ENCODE assay signal across 15 cellular contexts in the genomic region with DNA sequence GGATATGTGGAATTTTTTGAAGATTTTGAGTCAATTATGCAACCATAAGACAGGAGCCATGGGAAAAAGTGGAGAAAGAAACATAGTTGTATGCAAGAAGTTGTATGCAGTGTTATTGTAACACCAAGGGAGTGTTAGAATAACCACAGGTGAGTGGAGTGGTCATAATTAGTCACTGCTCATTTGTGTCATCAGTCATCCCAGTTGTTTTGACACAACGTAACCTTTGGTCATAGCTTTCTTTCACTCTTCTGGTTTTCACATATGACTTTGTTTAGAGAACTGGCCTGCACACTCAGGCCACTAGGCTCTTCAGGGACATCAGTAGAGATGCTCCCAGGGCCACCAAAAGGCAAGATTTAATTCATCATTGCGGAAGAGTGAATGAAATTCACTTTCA.
DNase-seq lines count a peak whose midpoint lies in the region; ATAC-seq lines count a peak whose summit lies in the region.
"Had no signal": no experiment of that assay in that cellular context is flagged by ENCODE, and none has a peak within 500 bp of the region (broad histone marks: within the 10 kb centered on the region; RNA-seq: fewer than 3 reads in every experiment).

No MANE protein-coding gene starts in this region.

- ATAC-seq in GM21390 (IDR thresholded peaks at IDR 0.05; ENCODE audit: unreplicated experiment), result peak; percentile 63
- ATAC-seq in left colon, result peak; percentile 33
- ATAC-seq in HG02763 (IDR thresholded peaks at IDR 0.05; ENCODE audit: unreplicated experiment), result no peak
- ATAC-seq: heart right ventricle, upper lobe of right lung, WTC11 had no signal

- DNase-seq in NK-92 treated with Interleukin-12 subunit alpha and Interleukin-12 subunit beta, amount 100 ng/mL, for 24 hours (lab: John Stamatoyannopoulos, UW), result peak; percentile 2
- DNase-seq in NK-92 (lab: John Stamatoyannopoulos, UW; ENCODE audit: unreplicated experiment) (no peak), HPDE6-E6E7 (ENCODE audit: extremely low spot score) (peak; percentile 52), left colon (no peak), posterior vena cava (ENCODE audit: low spot score) (no peak), SHP77 treated with DMSO at 0.1 percent for 48 hours (lab: John Stamatoyannopoulos, UW) (no peak)
- DNase-seq: COR-L47; heart right ventricle; NCI-H1105 treated with DMSO at 0.1 percent for 48 hours; nucleus accumbens; stimulated activated CD4-positive, alpha-beta T cell treated with anti-CD3 and anti-CD28 coated beads, Interleukin-12 subunit alpha, Interleukin-12 subunit beta, amount 100 ng/mL, for 4 hours; upper lobe of right lung had no signal

- intact Hi-C loops in left colon (cut with DNase I, micrococcal nuclease), result no loop called here
- intact Hi-C loops in posterior vena cava (cut with DNase I), result no loop called here

Comparison
In these comparisons a context has a peak if more than half of its experiments do, and no peak if none do; other contexts are left out.
1. DNase-seq: peak in NK-92 treated with Interleukin-12 subunit alpha and Interleukin-12 subunit beta, amount 100 ng/mL, for 24 hours (single experiment) and HPDE6-E6E7 (single experiment); none in NK-92 (single experiment), left colon (0 of 2), posterior vena cava (single experiment) and SHP77 treated with DMSO at 0.1 percent for 48 hours (single experiment).